Comparison of ENCODE assay signal across 18 cellular contexts in genomic region chr1:201377611-201378092, GRCh38. TPM values are rescaled to one million over a fixed set of nuclear protein-coding genes. Genes with fewer than 3 reads are reported as not detected.
DNase-seq lines count a peak whose midpoint lies in the region; ATAC-seq, FAIRE-seq and TF ChIP-seq lines count a peak whose summit lies in the region.
"Had no signal": no experiment of that assay in that cellular context is flagged by ENCODE, and none has a peak within 500 bp of the region (broad histone marks: within the 10 kb centered on the region; RNA-seq: fewer than 3 reads in every experiment).

TNNT2 (minus strand) TSS chr1:201377680; CDS start chr1:201373254, 4,426 bp downstream.

- peak within 1 kb of the TSS; percentile 95 for H3K27ac Mint-ChIP-seq in Caco-2 (ENCODE audit: unreplicated experiment)
- H3K27ac Mint-ChIP-seq in stimulated activated memory B cell treated with anti-CD40 and anti-IgM and Interleukin-4, amounts not matched to agents 10 μg/mL and 1 μg/mL and 100 μg/mL, for 72 hours = no peak within 1 kb of the TSS
- H3K27ac Mint-ChIP-seq in activated naive CD8-positive, alpha-beta T cell treated with anti-CD3 and anti-CD28 coated beads, Interleukin-2, amount 50 U/mL, for 24 hours = no peak within 1 kb of the TSS
- H3K27ac Mint-ChIP-seq: activated T-helper 17 cell treated with anti-CD3 and anti-CD28 coated beads, Interleukin-2, amount 50 U/mL, for 72 hours had no signal

- peak; percentile 66 for ATAC-seq in Right ventricle myocardium inferior
- no peak for ATAC-seq in stimulated activated memory B cell treated with anti-CD40 and anti-IgM and Interleukin-4, amounts not matched to agents 10 μg/mL and 1 μg/mL and 100 μg/mL, for 72 hours
- ATAC-seq in activated naive CD8-positive, alpha-beta T cell treated with anti-CD3 and anti-CD28 coated beads, Interleukin-2, amount 50 U/mL, for 24 hours = no peak
- ATAC-seq: activated T-helper 17 cell treated with anti-CD3 and anti-CD28 coated beads, Interleukin-2, amount 50 U/mL, for 72 hours had no signal

- H3K9me3 ChIP-seq in Caco-2 = no peaks in the 10 kb centered on the region
- H3K9me3 ChIP-seq: pancreas, vagina had no signal

- peak within 1 kb of the TSS; percentile 56 for H3K4me3 Mint-ChIP-seq in Caco-2 (ENCODE audit: unreplicated experiment)
- H3K4me3 Mint-ChIP-seq in stimulated activated memory B cell treated with anti-CD40 and anti-IgM and Interleukin-4, amounts not matched to agents 10 μg/mL and 1 μg/mL and 100 μg/mL, for 72 hours = no peak within 1 kb of the TSS
- H3K4me3 Mint-ChIP-seq in activated naive CD8-positive, alpha-beta T cell treated with anti-CD3 and anti-CD28 coated beads, Interleukin-2, amount 50 U/mL, for 24 hours = no peak within 1 kb of the TSS
- H3K4me3 Mint-ChIP-seq: activated T-helper 17 cell treated with anti-CD3 and anti-CD28 coated beads, Interleukin-2, amount 50 U/mL, for 72 hours had no signal

- no peak for FAIRE-seq in D721Med (lab: Jason Lieb, UNC)
- FAIRE-seq: H54, pancreas had no signal

- intact Hi-C loops in Caco-2 (cut with micrococcal nuclease; ENCODE audit: unreplicated experiment) = no loop called here
- intact Hi-C loops in Right ventricle myocardium inferior (cut with DNase I) = no loop called here

- CTCF ChIA-PET in Caco-2 (lab: Charles Lee) = no interaction called here

- DNase-seq in Caco-2 (no peak), NCI-H82 treated with DMSO at 0.1 percent for 48 hours (lab: John Stamatoyannopoulos, UW; ENCODE audit: unreplicated experiment) (peak; percentile 51), Right ventricle myocardium inferior (ENCODE audit: missing footprints) (no peak), mucosa of gallbladder (ENCODE audit: low spot score) (no peak), D721Med (ENCODE audit: insufficient read length, low spot score) (no peak), NCI-H2196 (lab: John Stamatoyannopoulos, UW; ENCODE audit: unreplicated experiment) (no peak)
- no peak for DNase-seq in activated naive CD8-positive, alpha-beta T cell treated with anti-CD3 and anti-CD28 coated beads, Interleukin-2, amount 50 U/mL, for 24 hours
- DNase-seq: activated CD4-positive, alpha-beta T cell treated with anti-CD3 and anti-CD28 coated beads, Interleukin-2, amount 50 U/mL, for 4 hours; head of caudate nucleus; mammary epithelial cell; pancreas; stimulated activated CD4-positive, alpha-beta T cell treated with anti-CD3 and anti-CD28 coated beads, Interleukin-1b, Interleukin-23, amount 100 ng/mL, for 48 hours; T-helper 9 cell had no signal

- no peaks in the 10 kb centered on the region for H3K9me3 Mint-ChIP-seq in Caco-2 (ENCODE audit: unreplicated experiment)
- no peaks in the 10 kb centered on the region for H3K9me3 Mint-ChIP-seq in stimulated activated memory B cell treated with anti-CD40 and anti-IgM and Interleukin-4, amounts not matched to agents 10 μg/mL and 1 μg/mL and 100 μg/mL, for 72 hours
- no peaks in the 10 kb centered on the region for H3K9me3 Mint-ChIP-seq in activated naive CD8-positive, alpha-beta T cell treated with anti-CD3 and anti-CD28 coated beads, Interleukin-2, amount 50 U/mL, for 24 hours
- H3K9me3 Mint-ChIP-seq: activated T-helper 17 cell treated with anti-CD3 and anti-CD28 coated beads, Interleukin-2, amount 50 U/mL, for 72 hours had no signal

- H3K4me1 Mint-ChIP-seq in Caco-2 (ENCODE audit: low read depth, unreplicated experiment) = peaks cover 36% of the 10 kb centered on the region
- H3K4me1 Mint-ChIP-seq in stimulated activated memory B cell treated with anti-CD40 and anti-IgM and Interleukin-4, amounts not matched to agents 10 μg/mL and 1 μg/mL and 100 μg/mL, for 72 hours = no peaks in the 10 kb centered on the region
- H3K4me1 Mint-ChIP-seq in activated naive CD8-positive, alpha-beta T cell treated with anti-CD3 and anti-CD28 coated beads, Interleukin-2, amount 50 U/mL, for 24 hours = no peaks in the 10 kb centered on the region
- H3K4me1 Mint-ChIP-seq: activated T-helper 17 cell treated with anti-CD3 and anti-CD28 coated beads, Interleukin-2, amount 50 U/mL, for 72 hours had no signal

- peaks cover 43% of the 10 kb centered on the region for H3K4me1 ChIP-seq in Caco-2
- H3K4me1 ChIP-seq: pancreas, vagina had no signal

- H3K36me3 Mint-ChIP-seq in Caco-2 (ENCODE audit: insufficient read depth, unreplicated experiment) = peaks cover 30% of the 10 kb centered on the region
- no peaks in the 10 kb centered on the region for H3K36me3 Mint-ChIP-seq in stimulated activated memory B cell treated with anti-CD40 and anti-IgM and Interleukin-4, amounts not matched to agents 10 μg/mL and 1 μg/mL and 100 μg/mL, for 72 hours
- no peaks in the 10 kb centered on the region for H3K36me3 Mint-ChIP-seq in activated naive CD8-positive, alpha-beta T cell treated with anti-CD3 and anti-CD28 coated beads, Interleukin-2, amount 50 U/mL, for 24 hours (ENCODE audit: low read depth)

- H3K27me3 Mint-ChIP-seq in Caco-2 (ENCODE audit: insufficient read depth, unreplicated experiment) = no peaks in the 10 kb centered on the region
- H3K27me3 Mint-ChIP-seq in stimulated activated memory B cell treated with anti-CD40 and anti-IgM and Interleukin-4, amounts not matched to agents 10 μg/mL and 1 μg/mL and 100 μg/mL, for 72 hours = peaks cover 50% of the 10 kb centered on the region
- H3K27me3 Mint-ChIP-seq in activated naive CD8-positive, alpha-beta T cell treated with anti-CD3 and anti-CD28 coated beads, Interleukin-2, amount 50 U/mL, for 24 hours = peaks cover 6% of the 10 kb centered on the region

- no peaks in the 10 kb centered on the region for H3K27me3 ChIP-seq in Caco-2 (replicated peaks; ENCODE audit: control insufficient read depth, insufficient read depth, low read length)
- H3K27me3 ChIP-seq: pancreas, vagina had no signal

- TF ChIP-seq CTCF in Caco-2 (IDR thresholded peaks at IDR 0.05; ENCODE audit: insufficient read depth in 1 of 2, low read depth in 1 of 2, low read length in 1 of 2, severe bottlenecking in 1 of 2, unreplicated experiment in 1 of 2) (no peak), D721Med (IDR thresholded peaks at IDR 0.05; ENCODE audit: insufficient read depth, missing control alignments) (no peak)

- peaks cover 3% of the 10 kb centered on the region; the same call in 1 of the 2 replicates for H3K36me3 ChIP-seq in Caco-2 (ENCODE audit: control insufficient read depth, insufficient read depth, low read length)
- H3K36me3 ChIP-seq: pancreas, vagina had no signal

- POLR2A ChIA-PET in Caco-2 (lab: Charles Lee) = no interaction called here

- no peak within 1 kb of the TSS for H3K4me3 ChIP-seq in Caco-2 (ENCODE audit: low read depth, low read length)
- H3K4me3 ChIP-seq: pancreas, vagina had no signal

- BruUV-seq in Caco-2 (replicated peaks; lab: Mats Ljungman, UMichigan) = no TSS peak

RNA-seq across cellular contexts. Expression of gene TNNT2, which starts in this region (rescaled TPM):
- total RNA-seq in Caco-2 (2022) (5.9 and 7.3 TPM in 2 replicates), Right ventricle myocardium inferior (9,445 TPM), mucosa of gallbladder (69.8 TPM)
- total RNA-seq: activated T-helper 17 cell treated with anti-CD3 and anti-CD28 coated beads, Interleukin-2, amount 50 U/mL, for 72 hours; NCI-H460 had no signal

Comparison
In these comparisons a context has a peak if more than half of its experiments do, and no peak if none do; other contexts are left out.
1. RNA of gene TNNT2 (total RNA-seq): 9,445 TPM in Right ventricle myocardium inferior (single experiment); 69.8 TPM in mucosa of gallbladder (single experiment) and 5.9 to 7.3 TPM in Caco-2; every median in the first group is over 100 times any median in the second.